Comparison of ENCODE assay signal across 33 cellular contexts in the genomic region with DNA sequence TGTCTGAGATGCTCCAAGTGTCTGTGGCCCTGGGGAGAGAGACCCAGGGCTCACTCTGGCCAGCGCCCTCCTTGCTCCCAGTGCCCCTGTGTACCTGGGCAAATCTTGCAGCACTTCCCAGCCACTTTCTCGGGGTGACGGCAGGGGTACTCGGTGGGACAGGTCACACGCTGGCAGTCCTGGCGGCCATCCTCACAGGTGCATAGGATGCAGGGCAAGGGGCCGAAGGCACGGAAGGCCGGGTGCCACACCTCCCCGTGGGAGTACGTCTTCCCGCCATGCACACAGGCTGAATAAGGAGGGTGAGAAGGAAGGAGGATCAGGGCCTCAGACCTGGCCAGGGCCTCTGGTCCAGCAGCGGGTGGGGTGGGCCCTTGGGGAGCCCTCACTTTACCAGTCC. TPM values are rescaled to one million over a fixed set of nuclear protein-coding genes. Genes with fewer than 3 reads are reported as not detected.
"Had no signal": no experiment of that assay in that cellular context is flagged by ENCODE, and none has a peak within 500 bp of the region (broad histone marks: within the 10 kb centered on the region; RNA-seq: fewer than 3 reads in every experiment).

No MANE protein-coding gene starts in this region.

- H3K9me3 ChIP-seq: adrenal gland had no signal

- H3K4me1 ChIP-seq: adrenal gland had no signal

- H3K27ac ChIP-seq: adrenal gland, cardiac muscle cell, WERI-Rb-1 had no signal

- FAIRE-seq: astrocyte, bronchial epithelial cell, TTC549 had no signal

- H3K4me3 ChIP-seq: adrenal gland, cardiac muscle cell had no signal

- DNase-seq: activated CD4-positive, alpha-beta memory T cell treated with anti-CD3 and anti-CD28 coated beads, Interleukin-2, amount 10 ng/mL, durations not matched to agents 7 days and 5 days; activated CD4-positive, alpha-beta T cell treated with anti-CD3 and anti-CD28 coated beads for 1 hour; activated CD4-positive, alpha-beta T cell treated with anti-CD3 and anti-CD28 coated beads for 36 hours; activated CD4-positive, alpha-beta T cell treated with anti-CD3 and anti-CD28 coated beads for 48 hours; activated CD4-positive, alpha-beta T cell treated with anti-CD3 and anti-CD28 coated beads, Interleukin-2, amount 10 ng/mL, durations not matched to agents 7 days and 5 days; activated CD4-positive, alpha-beta T cell treated with anti-CD3 and anti-CD28 coated beads, Interleukin-2, amount 50 U/mL, for 48 hours; activated CD4-positive, CD25-positive, alpha-beta regulatory T cell; activated CD8-positive, alpha-beta memory T cell treated with anti-CD3 and anti-CD28 coated beads for 24 hours; activated CD8-positive, alpha-beta memory T cell treated with anti-CD3 and anti-CD28 coated beads, Interleukin-2, amount 10 ng/mL, durations not matched to agents 7 days and 5 days; activated CD8-positive, alpha-beta memory T cell treated with anti-CD3 and anti-CD28 coated beads, Interleukin-2, amount 50 U/mL, for 48 hours; activated CD8-positive, alpha-beta T cell treated with anti-CD3 and anti-CD28 coated beads, Interleukin-2, amount 10 ng/mL, durations not matched to agents 7 days and 5 days; activated effector memory CD4-positive, alpha-beta T cell treated with Interleukin-2 at 50 U/mL for 16 hours; activated gamma-delta T cell; activated naive CD4-positive, alpha-beta T cell treated with anti-CD3 and anti-CD28 coated beads for 36 hours; activated naive CD4-positive, alpha-beta T cell treated with anti-CD3 and anti-CD28 coated beads, Interleukin-2, amount 50 U/mL, for 16 hours; activated naive CD8-positive, alpha-beta T cell treated with anti-CD3 and anti-CD28 coated beads for 36 hours; activated T-cell treated with anti-CD3 and anti-CD28 coated beads, Interleukin-2, amount 50 U/mL, for 24 hours; activated T-cell treated with anti-CD3 and anti-CD28 coated beads, Interleukin-2, amount 50 U/mL, for 48 hours; adrenal gland; amniotic stem cell; aorta; cerebellar nuclear complex; T-helper 1 cell; T-helper 2 cell; T-helper 9 cell; WERI-Rb-1 had no signal

- H3K36me3 ChIP-seq: adrenal gland, cardiac muscle cell, WERI-Rb-1 had no signal

- H3K27me3 ChIP-seq: adrenal gland, cardiac muscle cell had no signal

RNA-seq across cellular contexts. Expression of gene CHRDL2, which starts 28.0 kb away (rescaled TPM):
- total RNA-seq: activated CD4-positive, alpha-beta memory T cell treated with anti-CD3 and anti-CD28 coated beads, Interleukin-2, amount 10 ng/mL, durations not matched to agents 7 days and 5 days; activated CD4-positive, alpha-beta T cell treated with anti-CD3 and anti-CD28 coated beads for 36 hours; activated CD4-positive, alpha-beta T cell treated with anti-CD3 and anti-CD28 coated beads, Interleukin-2, amount 10 ng/mL, durations not matched to agents 7 days and 5 days; activated CD8-positive, alpha-beta memory T cell treated with anti-CD3 and anti-CD28 coated beads, Interleukin-2, amount 10 ng/mL, durations not matched to agents 7 days and 5 days; activated CD8-positive, alpha-beta T cell treated with anti-CD3 and anti-CD28 coated beads, Interleukin-2, amount 10 ng/mL, durations not matched to agents 7 days and 5 days; activated naive CD4-positive, alpha-beta T cell treated with anti-CD3 and anti-CD28 coated beads for 36 hours; activated naive CD4-positive, alpha-beta T cell treated with anti-CD3 and anti-CD28 coated beads, Interleukin-2, amount 50 U/mL, for 72 hours; activated naive CD8-positive, alpha-beta T cell treated with anti-CD3 and anti-CD28 coated beads for 36 hours; activated T-helper 2 cell treated with anti-CD3 and anti-CD28 coated beads, Interferon-gamma antibody, Interleukin-2, Interleukin-4, amounts not matched to agents 10 μg/mL and 5 μg/mL and 100 μg/mL, durations not matched to agents 14 hours and 24 hours and 36 hours; astrocyte; bronchial epithelial cell; cardiac muscle cell; chondrocyte had no signal
- polyA plus RNA-seq: cardiac muscle cell had no signal
